14 cellular contexts compared by ENCODE assay signal in genomic region chr5:157542282-157542966, GRCh38. TPM values are rescaled to one million over a fixed set of nuclear protein-coding genes. Genes with fewer than 3 reads are reported as not detected.
DNase-seq lines count a peak whose midpoint lies in the region; ATAC-seq lines count a peak whose summit lies in the region.
"Had no signal": no experiment of that assay in that cellular context is flagged by ENCODE, and none has a peak within 500 bp of the region (broad histone marks: within the 10 kb centered on the region; RNA-seq: fewer than 3 reads in every experiment).

No MANE protein-coding gene starts in this region.

- H3K4me3 ChIP-seq in muscle layer of colon (ENCODE audit: low read depth in 1 of 2, low read length in 2 of 2) (no peak overlapping the region), urinary bladder (ENCODE audit: low read depth, low read length) (no peak overlapping the region)
- H3K4me3 ChIP-seq: adrenal gland, mucosa of descending colon had no signal

- WGBS in urinary bladder, result 67% methylated on average over 14 of the region's 14 CpGs

- peaks cover 4% of the 10 kb centered on the region for H3K36me3 ChIP-seq in muscle layer of colon (ENCODE audit: insufficient read depth, low read length)
- H3K36me3 ChIP-seq in urinary bladder (ENCODE audit: insufficient read depth), result no peaks in the 10 kb centered on the region
- H3K36me3 ChIP-seq: adrenal gland had no signal

- peak overlapping the region; percentile 92 for H3K27ac ChIP-seq in muscle layer of colon (ENCODE audit: low read depth, low read length)
- H3K27ac ChIP-seq in urinary bladder (ENCODE audit: low read depth), result peak overlapping the region; percentile 46

- intact Hi-C loops in activated T-helper 2 cell treated with anti-CD3 and anti-CD28 coated beads, Interferon-gamma antibody, Interleukin-2, Interleukin-4, amounts not matched to agents 10 μg/mL and 5 μg/mL and 100 μg/mL, durations not matched to agents 14 hours and 24 hours and 36 hours (cut with micrococcal nuclease), result loop anchor here (5.0 kb wide), 2 partner anchors 270 to 360 kb away; partner anchors contain the start of gene ITK

- CTCF ChIA-PET in activated naive CD4-positive, alpha-beta T cell treated with anti-CD3 and anti-CD28 coated beads, Interleukin-2, amount 10 ng/mL, durations not matched to agents 7 days and 5 days (lab: Charles Lee), result no interaction called here

- H3K4me1 ChIP-seq in muscle layer of colon (ENCODE audit: insufficient read depth, low read length), result peaks cover 90% of the 10 kb centered on the region
- no peaks in the 10 kb centered on the region for H3K4me1 ChIP-seq in urinary bladder (ENCODE audit: insufficient read depth)

- peak overlapping the region; percentile 88 for H3K27ac Mint-ChIP-seq in activated naive CD4-positive, alpha-beta T cell treated with anti-CD3 and anti-CD28 coated beads, Interleukin-2, amount 10 ng/mL, durations not matched to agents 7 days and 5 days
- H3K27ac Mint-ChIP-seq in activated T-helper 2 cell treated with anti-CD3 and anti-CD28 coated beads, Interferon-gamma antibody, Interleukin-2, Interleukin-4, amounts not matched to agents 10 μg/mL and 5 μg/mL and 100 μg/mL, durations not matched to agents 14 hours and 24 hours and 36 hours, result peak overlapping the region; percentile 97

- H3K27me3 Mint-ChIP-seq in activated naive CD4-positive, alpha-beta T cell treated with anti-CD3 and anti-CD28 coated beads, Interleukin-2, amount 10 ng/mL, durations not matched to agents 7 days and 5 days, result no peaks in the 10 kb centered on the region
- H3K27me3 Mint-ChIP-seq in activated T-helper 2 cell treated with anti-CD3 and anti-CD28 coated beads, Interferon-gamma antibody, Interleukin-2, Interleukin-4, amounts not matched to agents 10 μg/mL and 5 μg/mL and 100 μg/mL, durations not matched to agents 14 hours and 24 hours and 36 hours (ENCODE audit: low read depth), result no peaks in the 10 kb centered on the region

- ATAC-seq in GM18909 (IDR thresholded peaks at IDR 0.05; ENCODE audit: poor library complexity, unreplicated experiment), result no peak
- ATAC-seq: mucosa of descending colon had no signal

- no peak for DNase-seq in activated naive CD4-positive, alpha-beta T cell treated with anti-CD3 and anti-CD28 coated beads, Interleukin-2, amount 10 ng/mL, durations not matched to agents 7 days and 5 days
- DNase-seq in activated naive CD4-positive, alpha-beta T cell (lab: John Stamatoyannopoulos, UW), result no peak
- DNase-seq in activated T-helper 2 cell treated with anti-CD3 and anti-CD28 coated beads, Interferon-gamma antibody, Interleukin-2, Interleukin-4, amounts not matched to agents 10 μg/mL and 5 μg/mL and 100 μg/mL, durations not matched to agents 14 hours and 24 hours and 36 hours (ENCODE audit: low spot score), result no peak
- DNase-seq in UCSD-AML1 (lab: John Stamatoyannopoulos, UW; ENCODE audit: unreplicated experiment) (no peak), NCI-H2107 (lab: John Stamatoyannopoulos, UW) (no peak)
- DNase-seq: adrenal gland; glutamatergic neuron; islet precursor cell; mucosa of descending colon; NCI-H1092; NK-92 treated with Interleukin-12 subunit alpha and Interleukin-12 subunit beta, amount 100 ng/mL, for 24 hours had no signal

- H3K9me3 Mint-ChIP-seq in activated naive CD4-positive, alpha-beta T cell treated with anti-CD3 and anti-CD28 coated beads, Interleukin-2, amount 10 ng/mL, durations not matched to agents 7 days and 5 days, result no peaks in the 10 kb centered on the region
- H3K9me3 Mint-ChIP-seq in activated T-helper 2 cell treated with anti-CD3 and anti-CD28 coated beads, Interferon-gamma antibody, Interleukin-2, Interleukin-4, amounts not matched to agents 10 μg/mL and 5 μg/mL and 100 μg/mL, durations not matched to agents 14 hours and 24 hours and 36 hours, result no peaks in the 10 kb centered on the region

- H3K36me3 Mint-ChIP-seq in activated naive CD4-positive, alpha-beta T cell treated with anti-CD3 and anti-CD28 coated beads, Interleukin-2, amount 10 ng/mL, durations not matched to agents 7 days and 5 days, result peaks cover 45% of the 10 kb centered on the region
- H3K36me3 Mint-ChIP-seq in activated T-helper 2 cell treated with anti-CD3 and anti-CD28 coated beads, Interferon-gamma antibody, Interleukin-2, Interleukin-4, amounts not matched to agents 10 μg/mL and 5 μg/mL and 100 μg/mL, durations not matched to agents 14 hours and 24 hours and 36 hours (ENCODE audit: low read depth), result peaks cover 74% of the 10 kb centered on the region

- no peaks in the 10 kb centered on the region for H3K27me3 ChIP-seq in muscle layer of colon (ENCODE audit: control insufficient read depth in 1 of 2, insufficient read depth in 2 of 2, low read length in 2 of 2)
- H3K27me3 ChIP-seq: adrenal gland had no signal

- peaks cover 97% of the 10 kb centered on the region for H3K4me1 Mint-ChIP-seq in activated naive CD4-positive, alpha-beta T cell treated with anti-CD3 and anti-CD28 coated beads, Interleukin-2, amount 10 ng/mL, durations not matched to agents 7 days and 5 days
- H3K4me1 Mint-ChIP-seq in activated T-helper 2 cell treated with anti-CD3 and anti-CD28 coated beads, Interferon-gamma antibody, Interleukin-2, Interleukin-4, amounts not matched to agents 10 μg/mL and 5 μg/mL and 100 μg/mL, durations not matched to agents 14 hours and 24 hours and 36 hours (ENCODE audit: low read depth), result peaks cover 90% of the 10 kb centered on the region

- no peak overlapping the region for H3K4me3 Mint-ChIP-seq in activated naive CD4-positive, alpha-beta T cell treated with anti-CD3 and anti-CD28 coated beads, Interleukin-2, amount 10 ng/mL, durations not matched to agents 7 days and 5 days
- peak overlapping the region; percentile 22 for H3K4me3 Mint-ChIP-seq in activated T-helper 2 cell treated with anti-CD3 and anti-CD28 coated beads, Interferon-gamma antibody, Interleukin-2, Interleukin-4, amounts not matched to agents 10 μg/mL and 5 μg/mL and 100 μg/mL, durations not matched to agents 14 hours and 24 hours and 36 hours (ENCODE audit: low read depth)

- no peaks in the 10 kb centered on the region for H3K9me3 ChIP-seq in muscle layer of colon (ENCODE audit: low read length)
- H3K9me3 ChIP-seq: adrenal gland, mucosa of descending colon had no signal

- no peak overlapping the region for H3K9ac ChIP-seq in muscle layer of colon (ENCODE audit: low read length)

RNA-seq across cellular contexts. Expression of gene ADAM19, which starts 33.2 kb away (rescaled TPM):
- total RNA-seq in activated T-helper 2 cell treated with anti-CD3 and anti-CD28 coated beads, Interferon-gamma antibody, Interleukin-2, Interleukin-4, amounts not matched to agents 10 μg/mL and 5 μg/mL and 100 μg/mL, durations not matched to agents 14 hours and 24 hours and 36 hours, result 229 and 237 TPM in 2 replicates
- 49.8 TPM for total RNA-seq in urinary bladder
- polyA plus RNA-seq in urinary bladder, result 26.4 TPM
